In genomic region chr6:116461075-116461474, GRCh38 we compare ENCODE assay signal across 9 cellular contexts. TPM values are rescaled to one million over a fixed set of nuclear protein-coding genes. Genes with fewer than 3 reads are reported as not detected.
DNase-seq lines count a peak whose midpoint lies in the region; FAIRE-seq and TF ChIP-seq lines count a peak whose summit lies in the region.
"Had no signal": no experiment of that assay in that cellular context is flagged by ENCODE, and none has a peak within 500 bp of the region (broad histone marks: within the 10 kb centered on the region; RNA-seq: fewer than 3 reads in every experiment).

TSS of gene CALHM6 (plus strand) at chr6:116461375. CDS start at chr6:116461930, 555 bp downstream.

- H4K8ac ChIP-seq in H9 (replicated peaks; ENCODE audit: insufficient read length, low read depth, low read length) = no peak within 1 kb of the TSS

- H3K23me2 ChIP-seq in H9 (ENCODE audit: insufficient read length, low read depth, low read length, poor library complexity, severe bottlenecking) = peaks cover 6% of the 10 kb centered on the region

- H3K79me1 ChIP-seq in H9 (ENCODE audit: insufficient read depth, low read depth, low read length, poor library complexity, severe bottlenecking) = no peaks in the 10 kb centered on the region

- no peak within 1 kb of the TSS for H2AK5ac ChIP-seq in H9 (ENCODE audit: insufficient read length, low read length)

- H3K4me3 Mint-ChIP-seq in H9 = peak within 1 kb of the TSS; percentile 58 to 69
- H3K4me3 Mint-ChIP-seq in activated T-helper 1 cell treated with anti-CD3 and anti-CD28 coated beads, Interleukin-12 subunit alpha, Interleukin-12 subunit beta, Interleukin-2, Interleukin-4 antibody, amounts not matched to agents 30 ng/mL and 10 ng/mL and 1 ng/mL, durations not matched to agents 14 hours and 24 hours and 36 hours = peak within 1 kb of the TSS; percentile 87

- H2BK20ac ChIP-seq in H9 (ENCODE audit: low read depth, low read length, poor library complexity, severe bottlenecking) = no peak within 1 kb of the TSS

- H3K18ac ChIP-seq in H9 (ENCODE audit: insufficient read length, low read depth, low read length) = no peak within 1 kb of the TSS

- H3K4me1 Mint-ChIP-seq in H9 = peaks cover 16 to 27% of the 10 kb centered on the region in 2 experiments
- peaks cover 91% of the 10 kb centered on the region for H3K4me1 Mint-ChIP-seq in activated T-helper 1 cell treated with anti-CD3 and anti-CD28 coated beads, Interleukin-12 subunit alpha, Interleukin-12 subunit beta, Interleukin-2, Interleukin-4 antibody, amounts not matched to agents 30 ng/mL and 10 ng/mL and 1 ng/mL, durations not matched to agents 14 hours and 24 hours and 36 hours (ENCODE audit: low read depth)

- H2BK15ac ChIP-seq in H9 (ENCODE audit: low read depth, low read length) = no peak within 1 kb of the TSS

- POLR2A ChIA-PET in HEK293T (lab: Yijun Ruan, JAX) = no interaction called here

- intact Hi-C loops in activated T-helper 1 cell treated with anti-CD3 and anti-CD28 coated beads, Interleukin-12 subunit alpha, Interleukin-12 subunit beta, Interleukin-2, Interleukin-4 antibody, amounts not matched to agents 30 ng/mL and 10 ng/mL and 1 ng/mL, durations not matched to agents 14 hours and 24 hours and 36 hours (cut with micrococcal nuclease) = loop anchor here (2.0 to 5.0 kb wide), 3 partner anchors 71 to 110 kb away; partner anchors contain the start of genes DSE and RWDD1

- H3K27me3 ChIP-seq in H9 (ENCODE audit: insufficient read depth, low read length) (peaks cover 7% of the 10 kb centered on the region; the same call in 1 of the 2 replicates), skeletal muscle tissue (ENCODE audit: control insufficient read depth in 3 of 3, insufficient read depth in 3 of 3, low read length in 3 of 3) (no peaks in the 10 kb centered on the region)

- H3T11ph ChIP-seq in H9 (ENCODE audit: low read length) = no peak within 1 kb of the TSS

- H3K9me3 Mint-ChIP-seq in H9 = no peaks in the 10 kb centered on the region
- H3K9me3 Mint-ChIP-seq in activated T-helper 1 cell treated with anti-CD3 and anti-CD28 coated beads, Interleukin-12 subunit alpha, Interleukin-12 subunit beta, Interleukin-2, Interleukin-4 antibody, amounts not matched to agents 30 ng/mL and 10 ng/mL and 1 ng/mL, durations not matched to agents 14 hours and 24 hours and 36 hours = no peaks in the 10 kb centered on the region

- H3K9me3 ChIP-seq in H9 (ENCODE audit: control insufficient read depth, low read depth, low read length) (no peaks in the 10 kb centered on the region), skeletal muscle tissue (ENCODE audit: control insufficient read depth in 3 of 3, low read length in 3 of 3) (no peaks in the 10 kb centered on the region)

- H3K4me3 ChIP-seq in iPS-11a (ENCODE audit: low read depth, low read length) = peak within 1 kb of the TSS; percentile 34
- H3K4me3 ChIP-seq in skeletal muscle tissue (ENCODE audit: low read length in 3 of 3) = peak within 1 kb of the TSS; percentile 66 to 80 (median 76)

- no CpG with 5 or more reads among the region's 4 CpGs for WGBS in H9 (ENCODE audit: extremely low coverage, insufficient read length, low lambda C conversion rate)

- H2BK5ac ChIP-seq in H9 (ENCODE audit: insufficient read length, low read length) = no peak within 1 kb of the TSS

- no peaks in the 10 kb centered on the region for H3K36me3 ChIP-seq in skeletal muscle tissue (ENCODE audit: control insufficient read depth in 3 of 3, insufficient read depth in 3 of 3, low read length in 3 of 3)

- no peak within 1 kb of the TSS for H3K23ac ChIP-seq in H9 (ENCODE audit: insufficient read length, low read depth, low read length)

- H3K27ac ChIP-seq in H9 (ENCODE audit: insufficient read length, low read depth, low read length) (no peak within 1 kb of the TSS), skeletal muscle tissue (ENCODE audit: low read depth, low read length) (no peak within 1 kb of the TSS)
- H3K27ac ChIP-seq: VCaP had no signal

- H3K36me3 Mint-ChIP-seq in H9 (ENCODE audit: insufficient read depth in 1 of 3, low read depth in 3 of 3) = no peaks in the 10 kb centered on the region
- peaks cover 15% of the 10 kb centered on the region for H3K36me3 Mint-ChIP-seq in activated T-helper 1 cell treated with anti-CD3 and anti-CD28 coated beads, Interleukin-12 subunit alpha, Interleukin-12 subunit beta, Interleukin-2, Interleukin-4 antibody, amounts not matched to agents 30 ng/mL and 10 ng/mL and 1 ng/mL, durations not matched to agents 14 hours and 24 hours and 36 hours (ENCODE audit: low read depth)

- DNase-seq in H9 (no peak), CD1c-positive myeloid dendritic cell (ENCODE audit: extremely low spot score) (no peak), ureter (ENCODE audit: low spot score) (no peak), frontal cortex (ENCODE audit: low spot score in 2 of 2) (no peak), HEK293T (ENCODE audit: extremely low spot score) (no peak)
- DNase-seq in activated T-helper 1 cell treated with anti-CD3 and anti-CD28 coated beads, Interleukin-12 subunit alpha, Interleukin-12 subunit beta, Interleukin-2, Interleukin-4 antibody, amounts not matched to agents 30 ng/mL and 10 ng/mL and 1 ng/mL, durations not matched to agents 14 hours and 24 hours and 36 hours (ENCODE audit: low spot score) = no peak

- H3K9ac ChIP-seq in H9 (ENCODE audit: extremely low read depth, insufficient read length, low read length) = no peak within 1 kb of the TSS
- H3K9ac ChIP-seq in skeletal muscle tissue (ENCODE audit: low read depth in 1 of 3, low read length in 3 of 3) = peak within 1 kb of the TSS in 2 of 3 donors; percentile 35 to 61

- no peak within 1 kb of the TSS for H3K27ac Mint-ChIP-seq in H9
- H3K27ac Mint-ChIP-seq in activated T-helper 1 cell treated with anti-CD3 and anti-CD28 coated beads, Interleukin-12 subunit alpha, Interleukin-12 subunit beta, Interleukin-2, Interleukin-4 antibody, amounts not matched to agents 30 ng/mL and 10 ng/mL and 1 ng/mL, durations not matched to agents 14 hours and 24 hours and 36 hours = peak within 1 kb of the TSS; percentile 80

- H3K27me3 Mint-ChIP-seq in H9 (ENCODE audit: low read depth) = peaks cover 63% of the 10 kb centered on the region
- H3K27me3 Mint-ChIP-seq in activated T-helper 1 cell treated with anti-CD3 and anti-CD28 coated beads, Interleukin-12 subunit alpha, Interleukin-12 subunit beta, Interleukin-2, Interleukin-4 antibody, amounts not matched to agents 30 ng/mL and 10 ng/mL and 1 ng/mL, durations not matched to agents 14 hours and 24 hours and 36 hours (ENCODE audit: insufficient read depth) = peaks cover 1% of the 10 kb centered on the region

- no peak for FAIRE-seq in frontal cortex (lab: Jason Lieb, UNC)

- no peak within 1 kb of the TSS for H2BK12ac ChIP-seq in H9 (ENCODE audit: insufficient read length, low read depth, low read length)

- no peaks in the 10 kb centered on the region for H4K20me1 ChIP-seq in H9 (ENCODE audit: control insufficient read depth, insufficient read depth, insufficient read length)

- TF ChIP-seq CTCF in H9 (conservative IDR thresholded peaks at IDR 0.05) = no peak

- H3K79me2 ChIP-seq in H9 (ENCODE audit: insufficient read depth, low read length) = no peaks in the 10 kb centered on the region

- H2AFZ ChIP-seq in H9 (ENCODE audit: low read length) = no peak within 1 kb of the TSS

- CTCF ChIA-PET in HEK293T (lab: Yijun Ruan, JAX) = interaction anchor here (0.6 kb wide), 1 partner anchor 9 kb away, joined by 3 read pairs; no protein-coding TSS in a partner anchor

- H4K5ac ChIP-seq in H9 (ENCODE audit: insufficient read length, low read depth, low read length) = no peak within 1 kb of the TSS

- peak within 1 kb of the TSS; percentile 73; the same call in 1 of the 2 replicates for H3K14ac ChIP-seq in H9 (ENCODE audit: insufficient read depth, low read length)

- H3K4me1 ChIP-seq in H9 (ENCODE audit: insufficient read depth, low read length) (peaks cover 2% of the 10 kb centered on the region; the same call in 1 of the 2 replicates), skeletal muscle tissue (ENCODE audit: control insufficient read depth in 3 of 3, insufficient read depth in 3 of 3, low read length in 3 of 3) (peaks cover 10 to 11% (median 10%) of the 10 kb centered on the region in 3 donors)

- H4K91ac ChIP-seq in H9 (ENCODE audit: insufficient read length, low read depth, low read length) = no peak within 1 kb of the TSS

- H3K4ac ChIP-seq in H9 (ENCODE audit: low read depth, low read length) = no peak within 1 kb of the TSS

- peak within 1 kb of the TSS; percentile 14 for H3K4me2 ChIP-seq in H9 (ENCODE audit: insufficient read depth, insufficient read length, low read length)

- no peak within 1 kb of the TSS for H2BK120ac ChIP-seq in H9 (ENCODE audit: low read depth, low read length, poor library complexity, severe bottlenecking)

- H3K56ac ChIP-seq in H9 (ENCODE audit: insufficient read length, low read depth, low read length) = no peak within 1 kb of the TSS

TF ChIP-seq in HEK293T, 16 proteins besides CTCF, POLR2A, EP300 and RAD21:
- TF ChIP-seq ZNF384 (IDR thresholded peaks at IDR 0.05) (no peak), L3MBTL2 (conservative IDR thresholded peaks at IDR 0.05) (no peak), FOXA1 (IDR thresholded peaks at IDR 0.05) (no peak), TARDBP (IDR thresholded peaks at IDR 0.05) (no peak), CTBP1 (IDR thresholded peaks at IDR 0.05; ENCODE audit: borderline replicate concordance) (no peak), ELF4 (IDR thresholded peaks at IDR 0.05) (no peak), SP1 (IDR thresholded peaks at IDR 0.05) (no peak), BHLHE40 (IDR thresholded peaks at IDR 0.05; ENCODE audit: borderline replicate concordance) (no peak), PKNOX1 (IDR thresholded peaks at IDR 0.05) (no peak), LEF1 (IDR thresholded peaks at IDR 0.05; ENCODE audit: borderline replicate concordance) (no peak), FOXM1 (IDR thresholded peaks at IDR 0.05; ENCODE audit: borderline replicate concordance) (no peak), FOXK2 (IDR thresholded peaks at IDR 0.05) (no peak), NFRKB (IDR thresholded peaks at IDR 0.05) (no peak)
TF ChIP-seq in HEK293T: peak in this region for 0.

RNA-seq across cellular contexts. Expression of gene CALHM6, which starts in this region (rescaled TPM):
- total RNA-seq in H9 (2021) (0.44 and 0.68 TPM in 2 replicates), skeletal muscle tissue (8.9 TPM), ureter (2.2 TPM), frontal cortex (4.5 TPM)
- total RNA-seq in activated T-helper 1 cell treated with anti-CD3 and anti-CD28 coated beads, Interleukin-12 subunit alpha, Interleukin-12 subunit beta, Interleukin-2, Interleukin-4 antibody, amounts not matched to agents 30 ng/mL and 10 ng/mL and 1 ng/mL, durations not matched to agents 14 hours and 24 hours and 36 hours = 27.7 and 29.2 TPM in 2 replicates
